ENCODE assay signal across 21 cellular contexts in the genomic region with DNA sequence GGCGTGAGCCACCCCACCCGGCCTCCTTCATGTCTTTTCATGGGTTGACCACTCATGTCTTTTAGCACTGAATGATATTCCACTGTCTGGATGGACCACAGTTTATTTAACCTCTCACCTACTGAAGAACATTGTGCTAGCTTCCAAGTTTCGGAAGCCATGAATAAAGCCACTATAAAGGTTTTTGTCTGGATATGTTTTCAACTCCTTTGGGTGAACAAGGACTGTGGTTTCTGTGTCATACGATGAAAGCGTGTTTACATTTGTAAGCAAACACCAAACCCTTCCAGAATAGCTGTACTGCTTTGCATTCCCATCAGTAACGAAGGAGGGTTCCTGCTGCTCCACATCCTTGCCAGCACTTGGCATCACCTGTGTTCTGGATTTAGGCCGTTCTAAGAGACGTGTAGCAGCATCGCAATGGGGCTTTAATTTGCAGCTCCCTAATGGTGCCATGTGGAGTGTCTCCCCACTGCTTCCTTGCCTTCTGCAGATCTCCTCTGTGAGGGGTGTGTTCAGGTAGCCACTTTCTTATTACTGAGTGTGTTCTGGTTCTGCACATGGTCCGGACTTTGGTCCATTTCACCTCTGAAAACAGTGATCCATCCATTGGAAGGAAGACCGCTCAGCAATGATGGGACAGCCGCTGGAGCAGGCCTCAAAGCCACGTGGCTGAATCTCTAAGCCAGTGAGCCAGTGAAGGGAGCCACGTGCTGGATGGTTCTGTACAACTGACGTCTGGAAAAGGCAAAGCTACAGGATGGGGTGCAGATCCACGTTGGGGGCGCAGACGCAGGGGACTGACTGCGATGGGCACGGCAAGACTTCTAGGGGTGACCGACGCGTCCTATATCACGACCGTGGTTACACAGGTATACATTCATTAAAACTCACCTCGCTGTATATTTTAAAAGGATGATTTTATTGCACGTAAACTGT. TPM values are rescaled to one million over a fixed set of nuclear protein-coding genes. Genes with fewer than 3 reads are reported as not detected.
DNase-seq lines count a peak whose midpoint lies in the region; ATAC-seq, FAIRE-seq and TF ChIP-seq lines count a peak whose summit lies in the region.
"Had no signal": no experiment of that assay in that cellular context is flagged by ENCODE, and none has a peak within 500 bp of the region (broad histone marks: within the 10 kb centered on the region; RNA-seq: fewer than 3 reads in every experiment).

No MANE protein-coding gene starts in this region.

- peaks cover 9 to 18% of the 10 kb centered on the region in 2 experiments; a peak in 3 of 4 replicates for H3K4me1 Mint-ChIP-seq in H9
- no peaks in the 10 kb centered on the region for H3K4me1 Mint-ChIP-seq in HFFc6 (ENCODE audit: low read depth)
- H3K4me1 Mint-ChIP-seq: B cell, IgD-negative memory B cell had no signal

- TF ChIP-seq EP300 in HepG2 (IDR thresholded peaks at IDR 0.05; ENCODE audit: low read depth in 2 of 2, low read length in 2 of 2) (no peak), HepG2 (CRISPR knock-in tag; IDR thresholded peaks at IDR 0.05; ENCODE audit: borderline replicate concordance) (no peak)

- TF ChIP-seq CTCF in left ventricle myocardium inferior (IDR thresholded peaks at IDR 0.05; ENCODE audit: borderline replicate concordance) = no peak
- TF ChIP-seq CTCF in bronchial epithelial cell (IDR thresholded peaks at IDR 0.05; ENCODE audit: insufficient read depth, low read length, severe bottlenecking) = no peak
- TF ChIP-seq CTCF in HepG2 (CRISPR knock-in tag; IDR thresholded peaks at IDR 0.05) = no peak
- TF ChIP-seq CTCF in H9 (conservative IDR thresholded peaks at IDR 0.05) = no peak
- TF ChIP-seq CTCF in HFFc6 (IDR thresholded peaks at IDR 0.05) = no peak

- TF ChIP-seq POLR2A in HepG2 (IDR thresholded peaks at IDR 0.05; ENCODE audit: insufficient read depth in 1 of 2, low read depth in 2 of 2, low read length in 2 of 2) = no peak

- peaks cover 75% of the 10 kb centered on the region for H3K27me3 ChIP-seq in left ventricle myocardium inferior (ENCODE audit: low read depth)
- H3K27me3 ChIP-seq in bronchial epithelial cell (ENCODE audit: control insufficient read depth, insufficient read depth, low read length) = peaks cover 1% of the 10 kb centered on the region
- no peaks in the 10 kb centered on the region for H3K27me3 ChIP-seq in HepG2 (ENCODE audit: control insufficient read depth in 1 of 2, insufficient read depth in 2 of 2, low read length in 2 of 2)
- no peaks in the 10 kb centered on the region; the same call in 1 of the 2 replicates for H3K27me3 ChIP-seq in H9 (ENCODE audit: insufficient read depth, low read length)

- H2AFZ ChIP-seq in HepG2 (ENCODE audit: low read length) (no peak overlapping the region), H9 (ENCODE audit: low read length) (no peak overlapping the region)
- H2AFZ ChIP-seq: PC-9 had no signal

- H3K4me2 ChIP-seq in HepG2 (ENCODE audit: low read depth, low read length) (peak overlapping the region; percentile 32), H9 (ENCODE audit: insufficient read depth, insufficient read length, low read length) (no peak overlapping the region)
- H3K4me2 ChIP-seq: PC-9 had no signal

- CTCF ChIA-PET in HepG2 (lab: Yijun Ruan, JAX; ENCODE audit: low intra/inter-chr PET ratio, low total read pairs) = no interaction called here

- FAIRE-seq in bronchial epithelial cell (lab: Jason Lieb, UNC) (no peak), HepG2 (lab: Jason Lieb, UNC) (no peak)
- FAIRE-seq: G401.6 had no signal

- H3K9ac ChIP-seq in HepG2 (ENCODE audit: insufficient read depth, low read depth, low read length) (no peak overlapping the region), H9 (ENCODE audit: extremely low read depth, insufficient read length, low read length) (no peak overlapping the region)

- no peak for TF ChIP-seq RAD21 in HepG2 (CRISPR knock-in tag; IDR thresholded peaks at IDR 0.05)

- DNase-seq in left cardiac atrium = peak; percentile 10
- no peak for DNase-seq in left ventricle myocardium inferior
- peak; percentile 18 for DNase-seq in bronchial epithelial cell (ENCODE audit: low read depth)
- DNase-seq in HepG2 (ENCODE audit: low spot score) = peak; percentile 31
- DNase-seq in NCI-H2107 (lab: John Stamatoyannopoulos, UW) = no peak
- DNase-seq in HuH-7 (ENCODE audit: low spot score) = no peak
- DNase-seq in H9 = no peak
- DNase-seq in HFFc6 = no peak
- DNase-seq: H7, Kasumi-1, MM.1S, NCI-H1092, NCI-H2081 treated with DMSO at 0.1 percent for 48 hours, NCI-H510A, NCI-H82, PC-9, SJCRH30 had no signal

- no peak overlapping the region for H3K14ac ChIP-seq in H9 (ENCODE audit: insufficient read depth, low read length)

- H3K9me3 ChIP-seq in left ventricle myocardium inferior (replicated peaks) (peaks cover 21% of the 10 kb centered on the region), HepG2 (ENCODE audit: low read length) (no peaks in the 10 kb centered on the region), H9 (ENCODE audit: control insufficient read depth, low read depth, low read length) (no peaks in the 10 kb centered on the region)
- H3K9me3 ChIP-seq: SJCRH30 had no signal

- 66% methylated on average over 27 of the region's 27 CpGs for whole genome bisulfite sequencing in HepG2 (ENCODE audit: low lambda C conversion rate)
- WGBS in H9 (ENCODE audit: extremely low coverage, insufficient read length, low lambda C conversion rate) = no CpG with 5 or more reads among the region's 27 CpGs

- H3K56ac ChIP-seq in H9 (ENCODE audit: insufficient read length, low read depth, low read length) = no peak overlapping the region

- no peak overlapping the region for H4K5ac ChIP-seq in H9 (ENCODE audit: insufficient read length, low read depth, low read length)

- no peaks in the 10 kb centered on the region for H3K23me2 ChIP-seq in H9 (ENCODE audit: insufficient read length, low read depth, low read length, poor library complexity, severe bottlenecking)

- H3K4me3 ChIP-seq in left ventricle myocardium inferior (no peak overlapping the region), bronchial epithelial cell (ENCODE audit: low read depth, low read length) (no peak overlapping the region), HepG2 (replicated peaks in 1 of 3; ENCODE audit: insufficient read depth in 1 of 3, low read depth in 2 of 3, low read length in 3 of 3) (no peak overlapping the region)
- H3K4me3 ChIP-seq: PC-9, SJCRH30 had no signal

- H4K91ac ChIP-seq in H9 (ENCODE audit: insufficient read length, low read depth, low read length) = no peak overlapping the region

- no peaks in the 10 kb centered on the region for H3K79me2 ChIP-seq in HepG2 (ENCODE audit: insufficient read depth, low read length)
- H3K79me2 ChIP-seq in H9 (ENCODE audit: insufficient read depth, low read length) = no peaks in the 10 kb centered on the region

- no peaks in the 10 kb centered on the region for H3K79me1 ChIP-seq in H9 (ENCODE audit: insufficient read depth, low read depth, low read length, poor library complexity, severe bottlenecking)

- H3K23ac ChIP-seq in H9 (ENCODE audit: insufficient read length, low read depth, low read length) = no peak overlapping the region

- no peaks in the 10 kb centered on the region for H4K20me1 ChIP-seq in HepG2 (ENCODE audit: insufficient read depth, low read length)
- no peaks in the 10 kb centered on the region for H4K20me1 ChIP-seq in H9 (ENCODE audit: control insufficient read depth, insufficient read depth, insufficient read length)

- no peak overlapping the region for H4K8ac ChIP-seq in H9 (replicated peaks; ENCODE audit: insufficient read length, low read depth, low read length)

- H3K27ac Mint-ChIP-seq in H9 (no peak overlapping the region), HFFc6 (no peak overlapping the region)
- H3K27ac Mint-ChIP-seq: B cell had no signal

- H3K36me3 Mint-ChIP-seq in H9 (ENCODE audit: insufficient read depth in 1 of 3, low read depth in 3 of 3) = no peaks in the 10 kb centered on the region
- H3K36me3 Mint-ChIP-seq in HFFc6 (ENCODE audit: low read depth) = no peaks in the 10 kb centered on the region
- H3K36me3 Mint-ChIP-seq: IgD-negative memory B cell had no signal

- no peak overlapping the region for H2BK20ac ChIP-seq in H9 (ENCODE audit: low read depth, low read length, poor library complexity, severe bottlenecking)

- H3K9me3 Mint-ChIP-seq in H9 (no peaks in the 10 kb centered on the region), HFFc6 (no peaks in the 10 kb centered on the region)

- no peak overlapping the region for H3T11ph ChIP-seq in H9 (ENCODE audit: low read length)

- H2BK15ac ChIP-seq in H9 (ENCODE audit: low read depth, low read length) = no peak overlapping the region

- no peak overlapping the region for H3K4me3 Mint-ChIP-seq in H9
- no peak overlapping the region for H3K4me3 Mint-ChIP-seq in HFFc6
- H3K4me3 Mint-ChIP-seq: B cell, IgD-negative memory B cell had no signal

- in situ Hi-C loops in HepG2 (cut with HindIII; ENCODE audit: extremely low pct_ligation_motif_present, low pct_unique_long_range_greater_than_20kb) = loop anchor here (5.0 kb wide), 1 partner anchor 38 kb away; no protein-coding TSS in a partner anchor

- no peak overlapping the region for H2BK5ac ChIP-seq in H9 (ENCODE audit: insufficient read length, low read length)

- H3K4ac ChIP-seq in H9 (ENCODE audit: low read depth, low read length) = no peak overlapping the region

- no peak overlapping the region for H3K18ac ChIP-seq in H9 (ENCODE audit: insufficient read length, low read depth, low read length)

- H3K27me3 Mint-ChIP-seq in H9 (ENCODE audit: low read depth) (peaks cover 17% of the 10 kb centered on the region), HFFc6 (ENCODE audit: insufficient read depth) (peaks cover 51% of the 10 kb centered on the region)

- no peaks in the 10 kb centered on the region for H3K36me3 ChIP-seq in left ventricle myocardium inferior
- H3K36me3 ChIP-seq in bronchial epithelial cell (ENCODE audit: control insufficient read depth, insufficient read depth, low read length) = no peaks in the 10 kb centered on the region
- H3K36me3 ChIP-seq in HepG2 (replicated peaks in 1 of 2; ENCODE audit: control insufficient read depth in 1 of 2, insufficient read depth in 2 of 2, low read length in 2 of 2) = no peaks in the 10 kb centered on the region
- H3K36me3 ChIP-seq: SJCRH30 had no signal

- POLR2A ChIA-PET in HepG2 (lab: Yijun Ruan, JAX) = interaction anchor here (1.2 kb wide), 1 partner anchor 9 kb away, joined by 5 read pairs; no protein-coding TSS in a partner anchor

- no peak overlapping the region for H2BK120ac ChIP-seq in H9 (ENCODE audit: low read depth, low read length, poor library complexity, severe bottlenecking)

- intact Hi-C loops in left cardiac atrium (cut with DNase I) (no loop called here), left ventricle myocardium inferior (cut with micrococcal nuclease) (no loop called here), HepG2 (cut with micrococcal nuclease; ENCODE audit: unreplicated experiment) (no loop called here)

- H2AK5ac ChIP-seq in H9 (ENCODE audit: insufficient read length, low read length) = no peak overlapping the region

- no peaks in the 10 kb centered on the region for H3K4me1 ChIP-seq in left ventricle myocardium inferior
- peaks cover 65% of the 10 kb centered on the region for H3K4me1 ChIP-seq in HepG2 (ENCODE audit: insufficient read depth, low read length)
- H3K4me1 ChIP-seq in H9 (ENCODE audit: insufficient read depth, low read length) = no peaks in the 10 kb centered on the region
- H3K4me1 ChIP-seq: SJCRH30 had no signal

- BruUV-seq in HepG2 (replicated peaks; lab: Mats Ljungman, UMichigan) = no TSS peak

- H3K27ac ChIP-seq in left ventricle myocardium inferior (replicated peaks) (no peak overlapping the region), HepG2 (ENCODE audit: extremely low read length, insufficient read depth, low read length) (no peak overlapping the region), H9 (ENCODE audit: insufficient read length, low read depth, low read length) (no peak overlapping the region)
- H3K27ac ChIP-seq: PC-9, RWPE1, SJCRH30 had no signal

- no peak overlapping the region for H2BK12ac ChIP-seq in H9 (ENCODE audit: insufficient read length, low read depth, low read length)

- ATAC-seq in left cardiac atrium (no peak), HepG2 (no peak)

RNA-seq across cellular contexts. Expression of a gene that starts 10.4 kb away (rescaled TPM):
- 1 to 10 TPM in 1 of 2 donors, under 1 TPM in 1; 0.68 to 2.3 TPM for total RNA-seq in left cardiac atrium
- 0.52 TPM for total RNA-seq in left ventricle myocardium inferior
- total RNA-seq in bronchial epithelial cell = 14.5 and 21.6 TPM in 2 replicates
- total RNA-seq in HepG2 (2016; rRNA removed; fragmentation: Illumina TruSeq; extraction: Trizol) = 15.9 and 20.3 TPM in 2 replicates
- 6.0 and 6.6 TPM in 2 replicates for total RNA-seq in HepG2 (2016; cell fraction: cytosol; rRNA removed; fragmentation: Illumina TruSeq; extraction: Trizol; ENCODE audit: low read depth)
- 14.5 and 24.2 TPM in 2 replicates for total RNA-seq in HepG2 (2016; cell fraction: insoluble cytoplasmic fraction; rRNA removed; fragmentation: Illumina TruSeq; extraction: Trizol)
- 7.4 and 7.6 TPM in 2 replicates for total RNA-seq in HepG2 (2016; cell fraction: membrane; rRNA removed; fragmentation: Illumina TruSeq; extraction: Trizol)
- 21.4 and 22.0 TPM in 2 replicates for total RNA-seq in HepG2 (2016; cell fraction: nucleus; rRNA removed; fragmentation: Illumina TruSeq; extraction: Trizol)
- polyA plus RNA-seq in HepG2 (2011; rRNA removed) = 39.9 and 59.7 TPM in 2 replicates
- polyA plus RNA-seq in HepG2 (2011; cell fraction: cytosol; rRNA removed) = 23.3 and 35.8 TPM in 2 replicates
- polyA plus RNA-seq in HepG2 (2011; cell fraction: nucleus; rRNA removed) = 382 and 454 TPM in 2 replicates
- 19.7 and 28.0 TPM in 2 replicates for polyA plus RNA-seq in HepG2 (2012)
- polyA plus RNA-seq in HepG2 (2016; cell fraction: cytosol; fragmentation: Illumina TruSeq; extraction: Trizol; ENCODE audit: low read depth) = 2.5 and 2.8 TPM in 2 replicates
- 12.5 and 17.8 TPM in 2 replicates for polyA plus RNA-seq in HepG2 (2016; cell fraction: insoluble cytoplasmic fraction; fragmentation: Illumina TruSeq; extraction: Trizol; ENCODE audit: low read depth)
- 4.2 and 4.8 TPM in 2 replicates for polyA plus RNA-seq in HepG2 (2016; cell fraction: membrane; fragmentation: Illumina TruSeq; extraction: Trizol; ENCODE audit: low read depth)
- 58.7 and 59.2 TPM in 2 replicates for polyA plus RNA-seq in HepG2 (2016; cell fraction: nucleus; fragmentation: Illumina TruSeq; extraction: Trizol; ENCODE audit: insufficient read depth, low read depth)
- polyA minus RNA-seq in HepG2 (2011; rRNA and poly(A)+ RNA removed; ENCODE audit: low replicate concordance) = 30.5 and 69.1 TPM in 2 replicates
- 13.4 and 17.4 TPM in 2 replicates for polyA minus RNA-seq in HepG2 (2011; cell fraction: cytosol; rRNA and poly(A)+ RNA removed)
- polyA minus RNA-seq in HepG2 (2011; cell fraction: nucleus; rRNA and poly(A)+ RNA removed) = 38.4 and 41.6 TPM in 2 replicates
- 48.1 and 48.5 TPM in 2 replicates for total RNA-seq in H9 (2021)
- total RNA-seq in HFFc6 (2021; fragmentation: NEBNext Ultra II Directional; extraction: Animal tissue kit (Norgen Biotek cat#: 25700)) = under 1 TPM in 3 of 6 experiments, not detected in 3; 0.08 to 0.18 (median 0.17) TPM
- polyA plus RNA-seq: IgD-negative memory B cell had no signal

Comparison
In these comparisons a context has a peak if more than half of its experiments do, and no peak if none do; other contexts are left out.
1. DNase-seq: peak in left cardiac atrium (single experiment), bronchial epithelial cell (single experiment) and HepG2 (single experiment); none in left ventricle myocardium inferior (single experiment), NCI-H2107 (single experiment), HuH-7 (single experiment), H9 (single experiment) and HFFc6 (single experiment).